In the genomic region with DNA sequence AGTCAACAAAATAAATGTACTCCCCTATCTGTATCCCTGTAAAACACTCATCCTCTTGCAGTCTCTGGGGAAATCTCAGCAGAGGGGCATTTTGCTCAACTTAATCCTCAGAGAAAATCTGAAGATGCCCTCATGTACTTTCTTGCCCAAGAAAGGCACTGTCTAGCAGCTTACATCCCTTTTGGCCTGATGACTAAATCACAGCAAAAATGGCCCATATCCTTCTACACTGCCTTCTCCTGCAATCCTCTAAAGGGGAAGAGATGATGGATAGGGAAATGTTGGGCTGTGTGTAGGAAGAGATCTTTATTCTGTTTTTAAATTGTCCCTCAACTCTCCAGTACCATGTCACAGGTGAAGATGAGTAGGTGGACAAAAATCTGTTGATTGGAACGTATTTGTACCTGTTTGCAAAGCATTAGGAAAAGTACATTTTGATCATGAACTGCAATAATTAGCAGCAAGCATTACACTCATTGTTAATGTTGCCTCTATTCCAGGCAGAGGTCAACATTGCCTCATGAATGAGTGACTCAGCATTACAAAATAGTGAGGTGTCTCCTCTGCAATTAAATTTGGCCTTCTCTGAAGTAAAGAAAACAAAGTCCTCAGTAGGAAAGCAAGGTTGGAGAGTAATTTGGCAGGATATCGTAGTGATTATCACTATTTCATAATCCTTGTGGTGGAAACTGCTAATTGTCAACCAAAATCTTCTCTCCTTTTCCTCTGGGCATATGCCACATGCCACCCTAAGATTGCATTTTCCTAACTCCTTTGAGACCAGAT, we compare ENCODE assay signal across 14 cellular contexts.
DNase-seq lines count a peak whose midpoint lies in the region; TF ChIP-seq lines count a peak whose summit lies in the region.
"Had no signal": no experiment of that assay in that cellular context is flagged by ENCODE, and none has a peak within 500 bp of the region (broad histone marks: within the 10 kb centered on the region; RNA-seq: fewer than 3 reads in every experiment).

No MANE protein-coding gene starts in this region.

- H3K27me3 Mint-ChIP-seq in activated T-helper 1 cell treated with anti-CD3 and anti-CD28 coated beads, Interleukin-12 subunit alpha, Interleukin-12 subunit beta, Interleukin-2, Interleukin-4 antibody, amounts not matched to agents 30 ng/mL and 10 ng/mL and 1 ng/mL, durations not matched to agents 14 hours and 24 hours and 36 hours (ENCODE audit: insufficient read depth) = peaks cover 2% of the 10 kb centered on the region

- intact Hi-C loops in activated T-helper 1 cell treated with anti-CD3 and anti-CD28 coated beads, Interleukin-12 subunit alpha, Interleukin-12 subunit beta, Interleukin-2, Interleukin-4 antibody, amounts not matched to agents 30 ng/mL and 10 ng/mL and 1 ng/mL, durations not matched to agents 14 hours and 24 hours and 36 hours (cut with micrococcal nuclease) = no loop called here

- no peaks in the 10 kb centered on the region for H3K9me3 ChIP-seq in HEK293 (ENCODE audit: control insufficient read depth, insufficient read depth, low read depth, low read length)

- no peaks in the 10 kb centered on the region for H3K36me3 ChIP-seq in HEK293 (ENCODE audit: control insufficient read depth in 2 of 2, insufficient read depth in 1 of 2, low read length in 2 of 2)
- no peaks in the 10 kb centered on the region for H3K36me3 ChIP-seq in kidney epithelial cell (ENCODE audit: control insufficient read depth, insufficient read depth, low read length)
- H3K36me3 ChIP-seq: BLaER1 had no signal

- H3K4me3 Mint-ChIP-seq in activated T-helper 1 cell treated with anti-CD3 and anti-CD28 coated beads, Interleukin-12 subunit alpha, Interleukin-12 subunit beta, Interleukin-2, Interleukin-4 antibody, amounts not matched to agents 30 ng/mL and 10 ng/mL and 1 ng/mL, durations not matched to agents 14 hours and 24 hours and 36 hours = no peak overlapping the region
- H3K4me3 Mint-ChIP-seq: stimulated activated naive CD8-positive, alpha-beta T cell treated with anti-CD3 and anti-CD28 coated beads, Interleukin-15, Interleukin-2, amounts not matched to agents 100 ng/mL and 50 ng/mL, for 24 hours; T-helper 17 cell had no signal

- H3K27ac Mint-ChIP-seq in activated T-helper 1 cell treated with anti-CD3 and anti-CD28 coated beads, Interleukin-12 subunit alpha, Interleukin-12 subunit beta, Interleukin-2, Interleukin-4 antibody, amounts not matched to agents 30 ng/mL and 10 ng/mL and 1 ng/mL, durations not matched to agents 14 hours and 24 hours and 36 hours = no peak overlapping the region
- H3K27ac Mint-ChIP-seq: stimulated activated naive CD8-positive, alpha-beta T cell treated with anti-CD3 and anti-CD28 coated beads, Interleukin-15, Interleukin-2, amounts not matched to agents 100 ng/mL and 50 ng/mL, for 24 hours; T-helper 17 cell had no signal

- no peaks in the 10 kb centered on the region for H3K4me1 Mint-ChIP-seq in activated T-helper 1 cell treated with anti-CD3 and anti-CD28 coated beads, Interleukin-12 subunit alpha, Interleukin-12 subunit beta, Interleukin-2, Interleukin-4 antibody, amounts not matched to agents 30 ng/mL and 10 ng/mL and 1 ng/mL, durations not matched to agents 14 hours and 24 hours and 36 hours (ENCODE audit: low read depth)
- H3K4me1 Mint-ChIP-seq: T-helper 17 cell had no signal

- DNase-seq in AG10803 (ENCODE audit: low read depth) = peak; percentile 12
- DNase-seq in astrocyte of the hippocampus (ENCODE audit: low read depth, low spot score) = peak; percentile 70
- DNase-seq in kidney epithelial cell (ENCODE audit: low read depth) = peak; percentile 35
- no peak for DNase-seq in activated gamma-delta T cell treated with Interleukin-2 at 50 U/mL for 16 hours
- DNase-seq in activated T-helper 1 cell treated with anti-CD3 and anti-CD28 coated beads, Interleukin-12 subunit alpha, Interleukin-12 subunit beta, Interleukin-2, Interleukin-4 antibody, amounts not matched to agents 30 ng/mL and 10 ng/mL and 1 ng/mL, durations not matched to agents 14 hours and 24 hours and 36 hours (ENCODE audit: low spot score) = no peak
- no peak for DNase-seq in activated effector memory CD4-positive, alpha-beta T cell treated with anti-CD3 and anti-CD28 coated beads, Interleukin-2, amount 50 U/mL, for 16 hours
- DNase-seq in GM10266 (ENCODE audit: extremely low spot score) = no peak
- DNase-seq: activated CD4-positive, alpha-beta T cell treated with anti-CD3 and anti-CD28 coated beads, Interleukin-2, amount 50 U/mL, for 4 hours; central memory CD4-positive, alpha-beta T cell; stimulated activated CD4-positive, alpha-beta T cell treated with anti-CD3 and anti-CD28 coated beads, Interleukin-4, amount 100 ng/mL, for 24 hours; T-helper 17 cell had no signal

- TF ChIP-seq CTCF in AG10803 (conservative IDR thresholded peaks at IDR 0.05; ENCODE audit: low read length) (no peak), HEK293 (tag by site-specific recombination; IDR thresholded peaks at IDR 0.05) (no peak), kidney epithelial cell (IDR thresholded peaks at IDR 0.05; ENCODE audit: insufficient read depth, low read length, poor library complexity, severe bottlenecking) (no peak), GM10266 (IDR thresholded peaks at IDR 0.05; ENCODE audit: control insufficient read depth, insufficient read depth, low read depth, missing control alignments) (no peak)

- H3K4me3 ChIP-seq in AG10803 (ENCODE audit: low read length) (no peak overlapping the region), HEK293 (ENCODE audit: low read depth, low read length) (no peak overlapping the region), kidney epithelial cell (ENCODE audit: low read depth, low read length) (no peak overlapping the region)
- H3K4me3 ChIP-seq: BLaER1 had no signal

- no peaks in the 10 kb centered on the region for H3K27me3 ChIP-seq in kidney epithelial cell (ENCODE audit: control insufficient read depth, insufficient read depth, low read length)
- H3K27me3 ChIP-seq: BLaER1 had no signal

- H3K36me3 Mint-ChIP-seq in activated T-helper 1 cell treated with anti-CD3 and anti-CD28 coated beads, Interleukin-12 subunit alpha, Interleukin-12 subunit beta, Interleukin-2, Interleukin-4 antibody, amounts not matched to agents 30 ng/mL and 10 ng/mL and 1 ng/mL, durations not matched to agents 14 hours and 24 hours and 36 hours (ENCODE audit: low read depth) = no peaks in the 10 kb centered on the region

- peaks cover 2% of the 10 kb centered on the region for H3K9me3 Mint-ChIP-seq in activated T-helper 1 cell treated with anti-CD3 and anti-CD28 coated beads, Interleukin-12 subunit alpha, Interleukin-12 subunit beta, Interleukin-2, Interleukin-4 antibody, amounts not matched to agents 30 ng/mL and 10 ng/mL and 1 ng/mL, durations not matched to agents 14 hours and 24 hours and 36 hours
- H3K9me3 Mint-ChIP-seq: stimulated activated naive CD8-positive, alpha-beta T cell treated with anti-CD3 and anti-CD28 coated beads, Interleukin-15, Interleukin-2, amounts not matched to agents 100 ng/mL and 50 ng/mL, for 24 hours had no signal

- H3K4me1 ChIP-seq in HEK293 (ENCODE audit: control insufficient read depth, insufficient read depth, low read length) = peaks cover 3% of the 10 kb centered on the region; the same call in 1 of the 2 replicates
- H3K4me1 ChIP-seq: BLaER1 had no signal

- H3K27ac ChIP-seq in HEK293 (ENCODE audit: extremely low read depth, low read depth, low read length) = no peak overlapping the region
- H3K27ac ChIP-seq: BLaER1 had no signal

- CTCF ChIA-PET in HEK293 (lab: Yijun Ruan, JAX) = no interaction called here

- POLR2A ChIA-PET in HEK293 (lab: Yijun Ruan, JAX) = no interaction called here

TF ChIP-seq in HEK293, 187 proteins besides CTCF, POLR2A, EP300 and RAD21 (continues in another document):
- TF ChIP-seq REPIN1 (tag by site-specific recombination; IDR thresholded peaks at IDR 0.05; ENCODE audit: low read depth) (no peak), ZNF10 (tag by site-specific recombination; IDR thresholded peaks at IDR 0.05) (no peak), ZNF707 (tag by site-specific recombination; IDR thresholded peaks at IDR 0.05) (no peak), ZNF610 (tag by site-specific recombination; IDR thresholded peaks at IDR 0.05; ENCODE audit: borderline replicate concordance) (no peak), ZNF449 (tag by site-specific recombination; IDR thresholded peaks at IDR 0.05) (no peak), ZNF132 (tag by site-specific recombination; IDR thresholded peaks at IDR 0.05; ENCODE audit: borderline replicate concordance) (no peak), ZNF501 (tag by site-specific recombination; IDR thresholded peaks at IDR 0.05) (no peak), ZNF433 (tag by site-specific recombination; IDR thresholded peaks at IDR 0.05; ENCODE audit: low read depth) (no peak)
- TF ChIP-seq, protein P1, sequence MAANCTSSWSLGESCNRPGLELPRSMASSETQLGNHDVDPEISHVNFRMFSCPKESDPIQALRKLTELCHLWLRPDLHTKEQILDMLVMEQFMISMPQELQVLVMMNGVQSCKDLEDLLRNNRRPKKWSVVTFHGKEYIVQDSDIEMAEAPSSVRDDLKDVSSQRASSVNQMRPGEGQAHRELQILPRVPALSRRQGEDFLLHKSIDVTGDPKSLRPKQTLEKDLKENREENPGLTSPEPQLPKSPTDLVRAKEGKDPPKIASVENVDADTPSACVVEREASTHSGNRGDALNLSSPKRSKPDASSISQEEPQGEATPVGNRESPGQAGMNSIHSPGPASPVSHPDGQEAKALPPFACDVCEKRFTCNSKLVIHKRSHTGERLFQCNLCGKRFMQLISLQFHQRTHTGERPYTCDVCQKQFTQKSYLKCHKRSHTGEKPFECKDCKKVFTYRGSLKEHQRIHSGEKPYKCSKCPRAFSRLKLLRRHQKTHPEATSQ (tag by site-specific recombination; IDR thresholded peaks at IDR 0.05) = no peak

Comparison
In these comparisons a context has a peak if more than half of its experiments do, and no peak if none do; other contexts are left out.
1. DNase-seq: peak in AG10803 (single experiment), astrocyte of the hippocampus (single experiment) and kidney epithelial cell (single experiment); none in activated gamma-delta T cell treated with Interleukin-2 at 50 U/mL for 16 hours (single experiment), activated T-helper 1 cell treated with anti-CD3 and anti-CD28 coated beads, Interleukin-12 subunit alpha, Interleukin-12 subunit beta, Interleukin-2, Interleukin-4 antibody, amounts not matched to agents 30 ng/mL and 10 ng/mL and 1 ng/mL, durations not matched to agents 14 hours and 24 hours and 36 hours (single experiment), activated effector memory CD4-positive, alpha-beta T cell treated with anti-CD3 and anti-CD28 coated beads, Interleukin-2, amount 50 U/mL, for 16 hours (single experiment) and GM10266 (single experiment).